ENCODE assay signal across 14 cellular contexts in the genomic region with DNA sequence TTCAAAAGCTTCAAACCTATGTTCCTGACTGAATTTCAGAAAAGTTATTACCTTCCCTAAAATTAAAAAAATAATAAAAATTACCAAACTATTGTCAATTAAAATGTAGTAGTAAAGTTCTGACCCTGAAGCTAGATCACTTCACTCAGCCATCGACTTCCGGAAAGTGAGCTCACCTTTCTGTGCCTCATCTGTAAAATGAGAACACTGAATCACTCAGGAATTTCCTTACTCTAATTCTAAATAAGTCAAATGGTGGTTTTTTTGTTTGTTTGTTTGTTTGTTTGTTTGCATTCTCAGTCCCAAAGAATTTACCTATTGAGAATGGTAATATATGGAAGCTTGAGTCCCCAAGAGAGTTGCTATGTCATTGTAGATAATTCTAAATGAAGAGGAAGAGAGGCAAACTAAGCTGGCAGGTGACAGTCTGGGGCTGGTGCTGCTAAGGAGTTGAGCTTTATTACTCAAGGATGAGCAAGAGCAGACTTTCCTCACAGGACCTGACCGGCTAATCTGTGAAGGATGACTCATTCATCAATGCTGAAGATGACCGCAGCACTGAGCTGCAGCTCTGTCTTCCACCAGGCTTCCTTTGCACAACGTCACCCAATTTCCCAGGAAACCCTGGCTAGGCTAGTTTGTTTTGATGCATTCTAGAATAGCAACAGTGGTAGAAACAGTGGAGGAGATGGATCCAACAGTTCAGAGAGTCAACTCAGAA.
DNase-seq lines count a peak whose midpoint lies in the region; ATAC-seq and TF ChIP-seq lines count a peak whose summit lies in the region.
"Had no signal": no experiment of that assay in that cellular context is flagged by ENCODE, and none has a peak within 500 bp of the region (broad histone marks: within the 10 kb centered on the region; RNA-seq: fewer than 3 reads in every experiment).

No MANE protein-coding gene starts in this region.

- H3K27ac Mint-ChIP-seq in activated T-helper 17 cell treated with anti-CD3 and anti-CD28 coated beads, Interleukin-2, amount 50 U/mL, for 72 hours = no peak overlapping the region
- H3K27ac Mint-ChIP-seq: activated CD4-positive, alpha-beta T cell treated with anti-CD3 and anti-CD28 coated beads, Interleukin-2, amount 10 ng/mL, durations not matched to agents 24 days and 14 days; activated naive CD4-positive, alpha-beta T cell treated with anti-CD3 and anti-CD28 coated beads, Interleukin-2, amount 50 U/mL, for 24 hours; CD4-positive, CD25-positive, alpha-beta regulatory T cell had no signal

- DNase-seq in EL (peak; percentile 90), iPS-NIHi7 (ENCODE audit: extremely low spot score) (peak; percentile 49), substantia nigra (lab: John Stamatoyannopoulos, UW) (no peak), colonic mucosa (no peak), GF-D8 (lab: John Stamatoyannopoulos, UW) (no peak), SIG-M5 treated with dmso at 0.1 percent for 504 hours (lab: John Stamatoyannopoulos, UW; ENCODE audit: unreplicated experiment) (no peak)
- DNase-seq: activated CD4-positive, alpha-beta T cell treated with anti-CD3 and anti-CD28 coated beads, Interleukin-2, amount 10 ng/mL, durations not matched to agents 24 days and 14 days; CD4-positive, CD25-positive, alpha-beta regulatory T cell; lower lobe of right lung; NCI-H1436 treated with DMSO at 0.1 percent for 48 hours; psoas muscle had no signal

- no peaks in the 10 kb centered on the region for H3K27me3 ChIP-seq in HUES6 (ENCODE audit: control insufficient read depth, insufficient read depth, low read length)
- no peaks in the 10 kb centered on the region for H3K27me3 ChIP-seq in colonic mucosa

- peak; percentile 24 for ATAC-seq in activated T-helper 17 cell treated with anti-CD3 and anti-CD28 coated beads, Interleukin-2, amount 50 U/mL, for 72 hours (replicated peaks)
- ATAC-seq: lower lobe of right lung had no signal

- intact Hi-C loops in colonic mucosa (cut with DNase I) = no loop called here

- no peaks in the 10 kb centered on the region for H3K4me1 Mint-ChIP-seq in activated T-helper 17 cell treated with anti-CD3 and anti-CD28 coated beads, Interleukin-2, amount 50 U/mL, for 72 hours
- H3K4me1 Mint-ChIP-seq: activated CD4-positive, alpha-beta T cell treated with anti-CD3 and anti-CD28 coated beads, Interleukin-2, amount 10 ng/mL, durations not matched to agents 24 days and 14 days; activated naive CD4-positive, alpha-beta T cell treated with anti-CD3 and anti-CD28 coated beads, Interleukin-2, amount 50 U/mL, for 24 hours; CD4-positive, CD25-positive, alpha-beta regulatory T cell had no signal

- H3K36me3 Mint-ChIP-seq in activated T-helper 17 cell treated with anti-CD3 and anti-CD28 coated beads, Interleukin-2, amount 50 U/mL, for 72 hours (ENCODE audit: low read depth) = no peaks in the 10 kb centered on the region
- H3K36me3 Mint-ChIP-seq: activated naive CD4-positive, alpha-beta T cell treated with anti-CD3 and anti-CD28 coated beads, Interleukin-2, amount 50 U/mL, for 24 hours; CD4-positive, CD25-positive, alpha-beta regulatory T cell had no signal

- H3K9ac ChIP-seq in HUES6 (ENCODE audit: low read length) (no peak overlapping the region), colonic mucosa (ENCODE audit: low read depth in 2 of 2, low read length in 2 of 2) (no peak overlapping the region)

- H3K4me3 ChIP-seq in HUES6 (ENCODE audit: low read depth, low read length) (no peak overlapping the region), colonic mucosa (no peak overlapping the region)
- H3K4me3 ChIP-seq: lower lobe of right lung, psoas muscle had no signal

- no peak for TF ChIP-seq CTCF in colonic mucosa (IDR thresholded peaks at IDR 0.05)

- no peak overlapping the region for H3K4me3 Mint-ChIP-seq in activated T-helper 17 cell treated with anti-CD3 and anti-CD28 coated beads, Interleukin-2, amount 50 U/mL, for 72 hours
- H3K4me3 Mint-ChIP-seq: activated CD4-positive, alpha-beta T cell treated with anti-CD3 and anti-CD28 coated beads, Interleukin-2, amount 10 ng/mL, durations not matched to agents 24 days and 14 days; activated naive CD4-positive, alpha-beta T cell treated with anti-CD3 and anti-CD28 coated beads, Interleukin-2, amount 50 U/mL, for 24 hours; CD4-positive, CD25-positive, alpha-beta regulatory T cell had no signal

- H3K27ac ChIP-seq in HUES6 (ENCODE audit: low read depth, low read length) (peak overlapping the region; percentile 7; the same call in 1 of the 2 replicates), substantia nigra (ENCODE audit: low read depth, low read length, poor library complexity, severe bottlenecking) (no peak overlapping the region), colonic mucosa (no peak overlapping the region)
- H3K27ac ChIP-seq: lower lobe of right lung, psoas muscle had no signal

- no peaks in the 10 kb centered on the region for H3K27me3 Mint-ChIP-seq in activated T-helper 17 cell treated with anti-CD3 and anti-CD28 coated beads, Interleukin-2, amount 50 U/mL, for 72 hours
- H3K27me3 Mint-ChIP-seq: activated CD4-positive, alpha-beta T cell treated with anti-CD3 and anti-CD28 coated beads, Interleukin-2, amount 10 ng/mL, durations not matched to agents 24 days and 14 days had no signal

- H3K9me3 Mint-ChIP-seq in activated T-helper 17 cell treated with anti-CD3 and anti-CD28 coated beads, Interleukin-2, amount 50 U/mL, for 72 hours = no peaks in the 10 kb centered on the region
- H3K9me3 Mint-ChIP-seq: activated CD4-positive, alpha-beta T cell treated with anti-CD3 and anti-CD28 coated beads, Interleukin-2, amount 10 ng/mL, durations not matched to agents 24 days and 14 days; activated naive CD4-positive, alpha-beta T cell treated with anti-CD3 and anti-CD28 coated beads, Interleukin-2, amount 50 U/mL, for 24 hours had no signal

- H3K36me3 ChIP-seq in HUES6 (ENCODE audit: control insufficient read depth, insufficient read depth, low read length) (no peaks in the 10 kb centered on the region), colonic mucosa (no peaks in the 10 kb centered on the region)
- H3K36me3 ChIP-seq: lower lobe of right lung had no signal

- H3K9me3 ChIP-seq in HUES6 (ENCODE audit: control insufficient read depth, insufficient read depth, low read depth, low read length) (no peaks in the 10 kb centered on the region), colonic mucosa (no peaks in the 10 kb centered on the region)
- H3K9me3 ChIP-seq: lower lobe of right lung, psoas muscle had no signal

- peaks cover 16% of the 10 kb centered on the region for H3K4me1 ChIP-seq in HUES6 (ENCODE audit: control insufficient read depth, insufficient read depth, low read length)
- no peaks in the 10 kb centered on the region for H3K4me1 ChIP-seq in colonic mucosa
- H3K4me1 ChIP-seq: lower lobe of right lung, psoas muscle had no signal

Comparison
In these comparisons a context has a peak if more than half of its experiments do, and no peak if none do; other contexts are left out.
1. DNase-seq: peak in EL (single experiment) and iPS-NIHi7 (single experiment); none in substantia nigra (0 of 49), colonic mucosa (single experiment), GF-D8 (single experiment) and SIG-M5 treated with dmso at 0.1 percent for 504 hours (single experiment).